ENCODE assay signal across 9 cellular contexts in genomic region chr17:28950752-28951427, GRCh38. TPM values are rescaled to one million over a fixed set of nuclear protein-coding genes. Genes with fewer than 3 reads are reported as not detected.
DNase-seq lines count a peak whose midpoint lies in the region; ATAC-seq and TF ChIP-seq lines count a peak whose summit lies in the region.
"Had no signal": no experiment of that assay in that cellular context is flagged by ENCODE, and none has a peak within 500 bp of the region (broad histone marks: within the 10 kb centered on the region; RNA-seq: fewer than 3 reads in every experiment).

No MANE protein-coding gene starts in this region.

- peak overlapping the region; percentile 88 for H2BK5ac ChIP-seq in neuronal stem cell (ENCODE audit: low read length)

- H2BK15ac ChIP-seq in neuronal stem cell (ENCODE audit: low read length) = no peak overlapping the region

- H3K27me3 Mint-ChIP-seq in endodermal cell (ENCODE audit: insufficient read depth) = no peaks in the 10 kb centered on the region

- H2BK12ac ChIP-seq in neuronal stem cell (ENCODE audit: low read length) = no peak overlapping the region

- peaks cover 53% of the 10 kb centered on the region for H3K79me2 ChIP-seq in MM.1S (ENCODE audit: low read length)

- H3K36me3 Mint-ChIP-seq in endodermal cell (ENCODE audit: low read depth) = peaks cover 20% of the 10 kb centered on the region

- H4K8ac ChIP-seq in neuronal stem cell (ENCODE audit: low read depth, low read length) = no peak overlapping the region

- 0% methylated on average over 38 of the region's 51 CpGs; no CpG with 5 or more reads in 1 of the 2 experiments for WGBS in endodermal cell (ENCODE audit: insufficient coverage in 1 of 2, insufficient read length in 1 of 2), 2 experiments
- WGBS in neuronal stem cell (ENCODE audit: extremely low coverage in 2 of 2, insufficient read length in 2 of 2, insufficient replicate concordance in 1 of 2), 2 donors = no CpG with 5 or more reads among the region's 51 CpGs

- H3K4me2 ChIP-seq in MM.1S (ENCODE audit: low read depth, low read length) (peak overlapping the region; percentile 81), neuronal stem cell (ENCODE audit: insufficient read depth, low read length, poor library complexity, severe bottlenecking) (peak overlapping the region; percentile 91)

- H3K27ac ChIP-seq in MM.1S (ENCODE audit: low read length) = peak overlapping the region; percentile 54; the same call in 1 of the 2 replicates
- peak overlapping the region; percentile 80 for H3K27ac ChIP-seq in endodermal cell (ENCODE audit: low read depth, low read length)
- H3K27ac ChIP-seq in neuronal stem cell (replicated peaks; ENCODE audit: low read length) = peak overlapping the region; percentile 86

- H3K27ac Mint-ChIP-seq in endodermal cell = peak overlapping the region; percentile 91

- no peaks in the 10 kb centered on the region for H3K9me3 Mint-ChIP-seq in endodermal cell

- H2AK5ac ChIP-seq in neuronal stem cell (ENCODE audit: low read depth, low read length) = peak overlapping the region; percentile 57

- H3K27me3 ChIP-seq in MM.1S (replicated peaks; ENCODE audit: insufficient read depth, low read length) (no peaks in the 10 kb centered on the region), endodermal cell (ENCODE audit: control insufficient read depth, insufficient read depth, low read length, poor library complexity, severe bottlenecking) (no peaks in the 10 kb centered on the region), neuronal stem cell (ENCODE audit: control insufficient read depth in 3 of 3, insufficient read depth in 3 of 3, low read depth in 1 of 3, low read length in 3 of 3) (no peaks in the 10 kb centered on the region)

- no peak for TF ChIP-seq CTCF in GM12865 (IDR thresholded peaks at IDR 0.05; ENCODE audit: insufficient read depth, low read depth, low read length, missing control alignments)
- no peak for TF ChIP-seq CTCF in MM.1S (IDR thresholded peaks at IDR 0.05; ENCODE audit: low read length)
- no peak for TF ChIP-seq CTCF in endodermal cell (conservative IDR thresholded peaks at IDR 0.05)

- H3K18ac ChIP-seq in neuronal stem cell (ENCODE audit: low read length) = peak overlapping the region; percentile 94

- H3K9ac ChIP-seq in MM.1S (ENCODE audit: low read length) (peak overlapping the region; percentile 73), endodermal cell (ENCODE audit: extremely low read depth, low read length, poor library complexity, severe bottlenecking) (peak overlapping the region; percentile 70), neuronal stem cell (ENCODE audit: low read depth, low read length, poor library complexity) (peak overlapping the region; percentile 94)

- H3K4ac ChIP-seq in neuronal stem cell (ENCODE audit: low read length) = peak overlapping the region; percentile 60

- peaks cover 33% of the 10 kb centered on the region for H3F3A ChIP-seq in MM.1S (ENCODE audit: insufficient read depth, low read length)

- H3K4me3 ChIP-seq in GM12865 (ENCODE audit: low read depth, low read length) (peak overlapping the region; percentile 94), MM.1S (ENCODE audit: low read length) (peak overlapping the region; percentile 88), endodermal cell (ENCODE audit: low read length) (peak overlapping the region; percentile 89), neuronal stem cell (ENCODE audit: low read length in 2 of 2) (peak overlapping the region; percentile 89 to 96)

- H2AFZ ChIP-seq in MM.1S (ENCODE audit: low read length) (0 out of 2 replicates have a peak overlapping the region, but pooled peaks have one; percentile 70), neuronal stem cell (ENCODE audit: low read length) (peak overlapping the region; percentile 55)

- no peak for ATAC-seq in HG02623 (IDR thresholded peaks at IDR 0.05; ENCODE audit: unreplicated experiment)
- no peak for ATAC-seq in HG02798 (IDR thresholded peaks at IDR 0.05; ENCODE audit: poor library complexity, unreplicated experiment)

- peak overlapping the region; percentile 59 for H3K14ac ChIP-seq in neuronal stem cell (ENCODE audit: low read length)

- DNase-seq in GM12865 (ENCODE audit: low read depth) (no peak), MM.1S (no peak), endodermal cell (no peak), neuronal stem cell (ENCODE audit: low spot score) (no peak), superior temporal gyrus (ENCODE audit: extremely low spot score) (no peak)
- DNase-seq in stimulated activated CD4-positive, alpha-beta T cell treated with anti-CD3 and anti-CD28 coated beads, Interleukin-4, amount 100 ng/mL, for 1 hour = no peak

- no peaks in the 10 kb centered on the region for H3K9me2 ChIP-seq in MM.1S (replicated peaks; ENCODE audit: insufficient read depth, low read length)

- no peak overlapping the region for H2BK120ac ChIP-seq in neuronal stem cell (ENCODE audit: low read depth, low read length)

- H3K4me1 ChIP-seq in MM.1S (ENCODE audit: low read length) (peaks cover 20% of the 10 kb centered on the region), endodermal cell (ENCODE audit: control insufficient read depth, insufficient read depth, low read length) (peaks cover 9% of the 10 kb centered on the region), neuronal stem cell (ENCODE audit: control insufficient read depth in 2 of 2, insufficient read depth in 1 of 2, low read depth in 1 of 2, low read length in 2 of 2) (peaks cover 4 to 10% of the 10 kb centered on the region in 2 donors)

- no peaks in the 10 kb centered on the region for H4K20me1 ChIP-seq in MM.1S (ENCODE audit: insufficient read depth, low read length)

- no peak overlapping the region for H3K4me3 Mint-ChIP-seq in endodermal cell

- H3K9me3 ChIP-seq in MM.1S (replicated peaks; ENCODE audit: insufficient read depth, low read length) = no peaks in the 10 kb centered on the region
- H3K9me3 ChIP-seq in endodermal cell (ENCODE audit: control insufficient read depth, low read length) = no peaks in the 10 kb centered on the region
- no peaks in the 10 kb centered on the region for H3K9me3 ChIP-seq in neuronal stem cell (replicated peaks in 1 of 2; ENCODE audit: control insufficient read depth in 2 of 2, insufficient read depth in 1 of 2, low read depth in 1 of 2, low read length in 2 of 2)

- H3K4me1 Mint-ChIP-seq in endodermal cell = peaks cover 22% of the 10 kb centered on the region

- H4K91ac ChIP-seq in neuronal stem cell (ENCODE audit: low read depth, low read length, poor library complexity) = no peak overlapping the region

- peak overlapping the region; percentile 44 for H3K23ac ChIP-seq in neuronal stem cell (ENCODE audit: low read depth, low read length, poor library complexity)

- H3K36me3 ChIP-seq in MM.1S (replicated peaks; ENCODE audit: insufficient read depth, low read length) = no peaks in the 10 kb centered on the region
- peaks cover 5% of the 10 kb centered on the region for H3K36me3 ChIP-seq in endodermal cell (ENCODE audit: control insufficient read depth, insufficient read depth, low read length)
- H3K36me3 ChIP-seq in neuronal stem cell (replicated peaks in 1 of 2; ENCODE audit: control insufficient read depth in 2 of 2, insufficient read depth in 2 of 2, low read length in 2 of 2) = peaks cover 0 to 28% of the 10 kb centered on the region in 2 donors

- H3K79me1 ChIP-seq in neuronal stem cell (ENCODE audit: low read depth, low read length) = peaks cover 6% of the 10 kb centered on the region

RNA-seq across cellular contexts. Expression of gene PHF12, which starts 0.4 kb away (rescaled TPM):
- total RNA-seq in endodermal cell = 10 to 100 TPM; 60.0 to 61.0 TPM
- polyA plus RNA-seq in endodermal cell (2013, experiment 1 of 2) = 41.2 TPM
- 39.4 TPM for polyA plus RNA-seq in endodermal cell (2013, experiment 2 of 2)
- polyA plus RNA-seq in neuronal stem cell (2013, experiment 1 of 2) = 24.9 TPM
- polyA plus RNA-seq in neuronal stem cell (2013, experiment 2 of 2) = 24.3 TPM

RNA-seq across cellular contexts. Expression of gene DHRS13, which starts 48.0 kb away (rescaled TPM):
- 10 to 100 TPM; 19.1 to 24.8 TPM for total RNA-seq in endodermal cell
- polyA plus RNA-seq in endodermal cell (2013, experiment 1 of 2) = 17.5 TPM
- polyA plus RNA-seq in endodermal cell (2013, experiment 2 of 2) = 14.9 TPM
- 15.4 TPM for polyA plus RNA-seq in neuronal stem cell (2013, experiment 1 of 2)
- 14.5 TPM for polyA plus RNA-seq in neuronal stem cell (2013, experiment 2 of 2)

RNA-seq across cellular contexts. Expression of gene FLOT2, which starts 53.4 kb away (rescaled TPM):
- 100 to 1,000 TPM; 195 to 215 TPM for total RNA-seq in endodermal cell
- polyA plus RNA-seq in endodermal cell (2013, experiment 1 of 2) = 90.5 TPM
- 92.9 TPM for polyA plus RNA-seq in endodermal cell (2013, experiment 2 of 2)
- 95.3 TPM for polyA plus RNA-seq in neuronal stem cell (2013, experiment 1 of 2)
- polyA plus RNA-seq in neuronal stem cell (2013, experiment 2 of 2) = 94.8 TPM

RNA-seq across cellular contexts. Expression of gene SEZ6, which starts 54.9 kb away (rescaled TPM):
- under 1 TPM in 1 of 2 donors, not detected in 1; 0.20 TPM for total RNA-seq in endodermal cell
- 18.6 TPM for polyA plus RNA-seq in endodermal cell (2013, experiment 1 of 2)
- 27.2 TPM for polyA plus RNA-seq in endodermal cell (2013, experiment 2 of 2)
- 0.04 TPM for polyA plus RNA-seq in neuronal stem cell (2013, experiment 1 of 2)
- polyA plus RNA-seq in neuronal stem cell (2013, experiment 2 of 2) = 0.04 TPM
- total RNA-seq: T-helper 1 cell treated with Interleukin-12 subunit alpha and Interleukin-12 subunit beta and Interleukin-4 antibody, amounts not matched to agents 30 ng/mL and 1 ng/mL, for 36 hours had no signal
